ENCODE assay signal across 2 cellular contexts in the genomic region with DNA sequence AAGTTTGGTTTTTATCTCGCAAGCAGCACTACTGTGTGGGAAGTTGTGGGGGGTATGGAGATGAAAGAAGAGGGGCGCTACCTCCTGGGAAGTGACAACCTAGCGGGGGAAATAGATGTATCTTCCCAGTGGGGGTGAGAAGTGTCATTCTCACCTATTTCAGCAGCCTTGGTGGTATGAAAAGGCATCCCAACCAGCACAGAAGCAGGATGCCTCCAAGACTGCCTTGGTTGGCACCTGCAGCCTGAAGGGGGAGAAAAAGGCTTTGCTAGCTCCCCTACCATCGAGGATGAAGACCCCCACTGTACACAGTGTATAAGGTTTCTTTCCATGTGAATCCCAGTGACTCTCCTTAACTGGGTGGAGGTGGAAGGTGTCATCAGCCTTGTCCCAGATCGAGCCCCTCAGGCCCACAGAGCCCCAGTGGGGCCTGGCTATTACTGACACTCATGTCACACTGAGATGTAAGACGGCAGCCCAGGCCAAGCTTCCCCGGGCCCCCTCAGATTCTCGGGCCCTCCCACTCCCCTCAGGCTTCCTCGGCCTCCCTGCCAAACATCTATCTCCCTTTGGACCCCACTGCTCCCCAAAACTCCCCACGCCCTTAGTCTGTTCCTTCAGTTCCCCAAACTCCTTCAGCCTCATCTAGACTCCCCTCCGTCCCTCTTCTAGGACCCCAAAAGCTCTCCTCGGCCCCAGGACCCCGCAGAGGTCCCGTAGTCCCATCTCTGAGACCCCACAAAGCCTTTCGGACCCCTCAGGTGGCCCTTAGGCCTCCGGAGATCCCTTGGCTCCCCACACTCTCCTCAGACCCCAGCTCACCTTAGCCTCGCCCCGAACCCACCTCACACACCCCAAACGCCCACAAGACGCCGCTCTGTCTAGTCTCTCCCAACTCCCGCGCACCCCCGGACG.
TF ChIP-seq lines count a peak whose summit lies in the region.

No MANE protein-coding gene starts in this region.

TF ChIP-seq in endothelial cell of umbilical vein, 7 proteins besides CTCF, POLR2A, EP300 and RAD21 (continued from another document):
- no peak for TF ChIP-seq GATA2 (IDR thresholded peaks at IDR 0.05; ENCODE audit: insufficient read depth, insufficient read length, low read depth, low read length)
- TF ChIP-seq JUN (IDR thresholded peaks at IDR 0.05; ENCODE audit: borderline replicate concordance, insufficient read depth, insufficient read length, low read depth), result no peak
- no peak for TF ChIP-seq POLR2AphosphoS5 (IDR thresholded peaks at IDR 0.05; ENCODE audit: insufficient read depth, low read depth, low read length)
- no peak for TF ChIP-seq EZH2 (IDR thresholded peaks at IDR 0.05; ENCODE audit: borderline replicate concordance, low read depth, low read length, severe bottlenecking)

TF ChIP-seq in neural cell, 6 proteins besides CTCF, POLR2A, EP300 and RAD21 (continued from another document):
- TF ChIP-seq, protein P1, sequence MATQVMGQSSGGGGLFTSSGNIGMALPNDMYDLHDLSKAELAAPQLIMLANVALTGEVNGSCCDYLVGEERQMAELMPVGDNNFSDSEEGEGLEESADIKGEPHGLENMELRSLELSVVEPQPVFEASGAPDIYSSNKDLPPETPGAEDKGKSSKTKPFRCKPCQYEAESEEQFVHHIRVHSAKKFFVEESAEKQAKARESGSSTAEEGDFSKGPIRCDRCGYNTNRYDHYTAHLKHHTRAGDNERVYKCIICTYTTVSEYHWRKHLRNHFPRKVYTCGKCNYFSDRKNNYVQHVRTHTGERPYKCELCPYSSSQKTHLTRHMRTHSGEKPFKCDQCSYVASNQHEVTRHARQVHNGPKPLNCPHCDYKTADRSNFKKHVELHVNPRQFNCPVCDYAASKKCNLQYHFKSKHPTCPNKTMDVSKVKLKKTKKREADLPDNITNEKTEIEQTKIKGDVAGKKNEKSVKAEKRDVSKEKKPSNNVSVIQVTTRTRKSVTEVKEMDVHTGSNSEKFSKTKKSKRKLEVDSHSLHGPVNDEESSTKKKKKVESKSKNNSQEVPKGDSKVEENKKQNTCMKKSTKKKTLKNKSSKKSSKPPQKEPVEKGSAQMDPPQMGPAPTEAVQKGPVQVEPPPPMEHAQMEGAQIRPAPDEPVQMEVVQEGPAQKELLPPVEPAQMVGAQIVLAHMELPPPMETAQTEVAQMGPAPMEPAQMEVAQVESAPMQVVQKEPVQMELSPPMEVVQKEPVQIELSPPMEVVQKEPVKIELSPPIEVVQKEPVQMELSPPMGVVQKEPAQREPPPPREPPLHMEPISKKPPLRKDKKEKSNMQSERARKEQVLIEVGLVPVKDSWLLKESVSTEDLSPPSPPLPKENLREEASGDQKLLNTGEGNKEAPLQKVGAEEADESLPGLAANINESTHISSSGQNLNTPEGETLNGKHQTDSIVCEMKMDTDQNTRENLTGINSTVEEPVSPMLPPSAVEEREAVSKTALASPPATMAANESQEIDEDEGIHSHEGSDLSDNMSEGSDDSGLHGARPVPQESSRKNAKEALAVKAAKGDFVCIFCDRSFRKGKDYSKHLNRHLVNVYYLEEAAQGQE (IDR thresholded peaks at IDR 0.05; ENCODE audit: borderline replicate concordance), result peak; percentile 0
- TF ChIP-seq MXI1 (conservative IDR thresholded peaks at IDR 0.05; ENCODE audit: poor library complexity, severe bottlenecking), result no peak
TF ChIP-seq in neural cell: peak in this region for 1.
